In genomic region chr19:4595158-4595557, GRCh38 we compare ENCODE assay signal across 3 cellular contexts. TPM values are rescaled to one million over a fixed set of nuclear protein-coding genes. Genes with fewer than 3 reads are reported as not detected.
"Had no signal": no experiment of that assay in that cellular context is flagged by ENCODE, and none has a peak within 500 bp of the region (broad histone marks: within the 10 kb centered on the region; RNA-seq: fewer than 3 reads in every experiment).

No MANE protein-coding gene starts in this region.

RNA-seq across cellular contexts. Expression of gene LRG1, which starts 55.3 kb away (rescaled TPM):
- total RNA-seq: HFFc6, HT1080, IMR-90 had no signal
- polyA plus RNA-seq: IMR-90 had no signal
